In genomic region chr12:87845995-87846483, GRCh38 we compare ENCODE assay signal across 24 cellular contexts.
"Had no signal": no experiment of that assay in that cellular context is flagged by ENCODE, and none has a peak within 500 bp of the region (broad histone marks: within the 10 kb centered on the region; RNA-seq: fewer than 3 reads in every experiment).

No MANE protein-coding gene starts in this region.

- H3K9me3 ChIP-seq: Peyer's patch, SJCRH30, SK-N-SH had no signal

- H3K27me3 ChIP-seq: brain microvascular endothelial cell, cardiac muscle cell, Peyer's patch, SJCRH30 had no signal

- ATAC-seq: activated CD4-positive, CD25-positive, alpha-beta regulatory T cell treated with anti-CD3 and anti-CD28 coated beads, Interleukin-2, amount 50 U/mL, for 24 hours; activated CD8-positive, alpha-beta T cell treated with anti-CD3 and anti-CD28 coated beads for 36 hours; activated T-cell treated with anti-CD3 and anti-CD28 coated beads, Interleukin-2, amount 50 U/mL, for 72 hours had no signal

- H3K9ac ChIP-seq: SK-N-SH had no signal

- H3K9me3 Mint-ChIP-seq: activated CD8-positive, alpha-beta T cell treated with anti-CD3 and anti-CD28 coated beads for 36 hours; activated naive CD4-positive, alpha-beta T cell treated with anti-CD3 and anti-CD28 coated beads, Interleukin-2, amount 10 ng/mL, durations not matched to agents 7 days and 5 days; activated naive CD8-positive, alpha-beta T cell treated with anti-CD3 and anti-CD28 coated beads for 36 hours; activated T-cell treated with anti-CD3 and anti-CD28 coated beads, Interleukin-2, amount 50 U/mL, for 72 hours; activated T-helper 2 cell treated with anti-CD3 and anti-CD28 coated beads, Interferon-gamma antibody, Interleukin-2, Interleukin-4, amounts not matched to agents 10 μg/mL and 5 μg/mL and 100 μg/mL, durations not matched to agents 14 hours and 24 hours and 36 hours had no signal

- H3K27ac Mint-ChIP-seq: activated CD8-positive, alpha-beta T cell treated with anti-CD3 and anti-CD28 coated beads for 36 hours; activated naive CD4-positive, alpha-beta T cell treated with anti-CD3 and anti-CD28 coated beads, Interleukin-2, amount 10 ng/mL, durations not matched to agents 7 days and 5 days; activated naive CD8-positive, alpha-beta T cell treated with anti-CD3 and anti-CD28 coated beads for 36 hours; activated T-cell treated with anti-CD3 and anti-CD28 coated beads, Interleukin-2, amount 50 U/mL, for 72 hours; activated T-helper 2 cell treated with anti-CD3 and anti-CD28 coated beads, Interferon-gamma antibody, Interleukin-2, Interleukin-4, amounts not matched to agents 10 μg/mL and 5 μg/mL and 100 μg/mL, durations not matched to agents 14 hours and 24 hours and 36 hours had no signal

- H3K4me1 ChIP-seq: Peyer's patch, SJCRH30 had no signal

- H3K36me3 ChIP-seq: brain microvascular endothelial cell, cardiac muscle cell, Peyer's patch, SJCRH30, WERI-Rb-1 had no signal

- H3K36me3 Mint-ChIP-seq: activated naive CD4-positive, alpha-beta T cell treated with anti-CD3 and anti-CD28 coated beads, Interleukin-2, amount 10 ng/mL, durations not matched to agents 7 days and 5 days; activated naive CD8-positive, alpha-beta T cell treated with anti-CD3 and anti-CD28 coated beads for 36 hours had no signal

- H3K4me1 Mint-ChIP-seq: activated naive CD4-positive, alpha-beta T cell treated with anti-CD3 and anti-CD28 coated beads, Interleukin-2, amount 10 ng/mL, durations not matched to agents 7 days and 5 days; activated naive CD8-positive, alpha-beta T cell treated with anti-CD3 and anti-CD28 coated beads for 36 hours had no signal

- H3K27ac ChIP-seq: brain microvascular endothelial cell, cardiac muscle cell, Peyer's patch, RWPE1, SJCRH30, WERI-Rb-1 had no signal

- H3K4me3 Mint-ChIP-seq: activated CD8-positive, alpha-beta T cell treated with anti-CD3 and anti-CD28 coated beads for 36 hours; activated naive CD4-positive, alpha-beta T cell treated with anti-CD3 and anti-CD28 coated beads, Interleukin-2, amount 10 ng/mL, durations not matched to agents 7 days and 5 days; activated naive CD8-positive, alpha-beta T cell treated with anti-CD3 and anti-CD28 coated beads for 36 hours; activated T-cell treated with anti-CD3 and anti-CD28 coated beads, Interleukin-2, amount 50 U/mL, for 72 hours had no signal

- DNase-seq: activated CD4-positive, alpha-beta T cell treated with anti-CD3 and anti-CD28 coated beads for 4 hours; activated CD8-positive, alpha-beta memory T cell treated with anti-CD3 and anti-CD28 coated beads, Interleukin-2, amount 50 U/mL, for 4 hours; activated CD8-positive, alpha-beta T cell treated with anti-CD3 and anti-CD28 coated beads for 36 hours; activated gamma-delta T cell treated with Interleukin-2 at 50 U/mL for 16 hours; activated naive CD4-positive, alpha-beta T cell treated with anti-CD3 and anti-CD28 coated beads, Interleukin-2, amount 10 ng/mL, durations not matched to agents 7 days and 5 days; activated naive CD8-positive, alpha-beta T cell treated with anti-CD3 and anti-CD28 coated beads for 36 hours; activated T-cell treated with anti-CD3 and anti-CD28 coated beads, Interleukin-2, amount 50 U/mL, for 72 hours; brain microvascular endothelial cell; NCI-H1092; NCI-H1436; NCI-H1694 treated with DMSO at 0.1 percent for 48 hours; NCI-H2029 treated with DMSO at 0.1 percent for 48 hours; NCI-H446; NCI-H524; Peyer's patch; Right ventricle myocardium superior; SJCRH30; SK-N-SH; T-helper 1 cell; WERI-Rb-1 had no signal

- H3K4me2 ChIP-seq: SK-N-SH had no signal

- H3K4me3 ChIP-seq: cardiac muscle cell, Peyer's patch, SJCRH30 had no signal
